Comparison of ENCODE assay signal across 1 cellular context in the genomic region with DNA sequence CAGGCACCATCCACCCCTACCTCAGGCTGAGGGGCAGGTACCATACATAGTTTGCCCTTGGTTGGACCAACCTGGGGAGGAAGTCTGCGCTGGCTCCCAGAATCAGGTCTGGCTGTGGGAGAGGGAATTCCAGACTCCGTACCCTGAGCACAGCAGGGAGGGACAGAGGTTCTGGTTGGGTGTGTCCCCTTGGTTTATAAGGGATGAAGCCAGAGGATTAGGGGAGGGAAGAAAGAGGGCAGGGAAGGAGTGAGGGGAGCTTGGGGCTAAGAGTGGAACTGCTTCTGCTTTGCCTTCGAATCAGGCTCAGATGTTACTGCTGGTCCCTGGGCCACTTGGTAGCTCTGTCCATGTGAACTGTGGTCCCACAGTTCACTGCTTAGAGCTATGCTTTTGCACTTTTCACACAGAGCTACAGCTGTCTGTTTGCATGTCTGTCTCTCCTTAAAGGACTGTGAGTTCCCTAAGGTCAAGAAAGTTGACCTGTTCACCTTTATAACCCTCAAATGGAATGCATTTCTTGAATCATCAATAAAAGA.
A peak's percentile ranks its signal among the peaks of the same experiment; 100 is the strongest.
TF ChIP-seq lines count a peak whose summit lies in the region.

No MANE protein-coding gene starts in this region.

TF ChIP-seq in HepG2, 621 proteins besides CTCF, POLR2A, EP300 and RAD21 (continued from another document):
- TF ChIP-seq ZBTB49 (CRISPR knock-in tag; IDR thresholded peaks at IDR 0.05; ENCODE audit: borderline replicate concordance) (no peak), TARDBP (CRISPR knock-in tag; IDR thresholded peaks at IDR 0.05) (no peak), TMF1 (CRISPR knock-in tag; IDR thresholded peaks at IDR 0.05; ENCODE audit: low read depth) (no peak), ZSCAN30 (CRISPR knock-in tag; IDR thresholded peaks at IDR 0.05) (no peak), ZNF12 (CRISPR knock-in tag; IDR thresholded peaks at IDR 0.05) (no peak), SALL1 (CRISPR knock-in tag; IDR thresholded peaks at IDR 0.05) (no peak), ZNF331 (CRISPR knock-in tag; IDR thresholded peaks at IDR 0.05) (no peak), HBP1 (CRISPR knock-in tag; IDR thresholded peaks at IDR 0.05; ENCODE audit: low read depth) (no peak), NCOA2 (CRISPR knock-in tag; IDR thresholded peaks at IDR 0.05) (no peak), ZNF746 (CRISPR knock-in tag; IDR thresholded peaks at IDR 0.05) (no peak), KDM4B (CRISPR knock-in tag; IDR thresholded peaks at IDR 0.05) (no peak), SP1 (IDR thresholded peaks at IDR 0.05) (no peak), SP1 (CRISPR knock-in tag; IDR thresholded peaks at IDR 0.05) (no peak), ZNF766 (CRISPR knock-in tag; IDR thresholded peaks at IDR 0.05; ENCODE audit: borderline replicate concordance) (no peak), ZNF124 (CRISPR knock-in tag; IDR thresholded peaks at IDR 0.05) (no peak), HMG20B (CRISPR knock-in tag; conservative IDR thresholded peaks at IDR 0.05) (no peak), KAT8 (CRISPR knock-in tag; IDR thresholded peaks at IDR 0.05) (no peak), ZNF292 (CRISPR knock-in tag; IDR thresholded peaks at IDR 0.05; ENCODE audit: borderline replicate concordance, low read depth) (peak; percentile 5; the same call in 1 of the 2 replicates), PHF8 (CRISPR knock-in tag; IDR thresholded peaks at IDR 0.05) (no peak), NFE2 (CRISPR knock-in tag; IDR thresholded peaks at IDR 0.05) (no peak), RBM39 (IDR thresholded peaks at IDR 0.05; ENCODE audit: low read depth, low read length, poor library complexity, severe bottlenecking) (no peak)
- TF ChIP-seq, protein P1, sequence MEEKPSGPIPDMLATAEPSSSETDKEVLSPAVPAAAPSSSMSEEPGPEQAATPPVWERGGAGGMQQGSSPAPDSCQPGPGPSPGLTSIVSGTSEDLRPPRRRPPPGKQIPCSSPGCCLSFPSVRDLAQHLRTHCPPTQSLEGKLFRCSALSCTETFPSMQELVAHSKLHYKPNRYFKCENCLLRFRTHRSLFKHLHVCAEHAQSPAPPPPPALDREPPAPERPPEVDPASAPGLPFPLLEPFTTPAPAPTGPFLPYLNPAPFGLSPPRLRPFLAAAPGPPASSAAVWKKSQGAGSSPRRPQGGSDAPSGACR (CRISPR knock-in tag; IDR thresholded peaks at IDR 0.05), result no peak
- TF ChIP-seq, protein P2, sequence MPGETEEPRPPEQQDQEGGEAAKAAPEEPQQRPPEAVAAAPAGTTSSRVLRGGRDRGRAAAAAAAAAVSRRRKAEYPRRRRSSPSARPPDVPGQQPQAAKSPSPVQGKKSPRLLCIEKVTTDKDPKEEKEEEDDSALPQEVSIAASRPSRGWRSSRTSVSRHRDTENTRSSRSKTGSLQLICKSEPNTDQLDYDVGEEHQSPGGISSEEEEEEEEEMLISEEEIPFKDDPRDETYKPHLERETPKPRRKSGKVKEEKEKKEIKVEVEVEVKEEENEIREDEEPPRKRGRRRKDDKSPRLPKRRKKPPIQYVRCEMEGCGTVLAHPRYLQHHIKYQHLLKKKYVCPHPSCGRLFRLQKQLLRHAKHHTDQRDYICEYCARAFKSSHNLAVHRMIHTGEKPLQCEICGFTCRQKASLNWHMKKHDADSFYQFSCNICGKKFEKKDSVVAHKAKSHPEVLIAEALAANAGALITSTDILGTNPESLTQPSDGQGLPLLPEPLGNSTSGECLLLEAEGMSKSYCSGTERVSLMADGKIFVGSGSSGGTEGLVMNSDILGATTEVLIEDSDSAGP (CRISPR knock-in tag; IDR thresholded peaks at IDR 0.05; ENCODE audit: borderline replicate concordance), result 0 out of 2 replicates have a peak, but pooled peaks have one; percentile 12
- TF ChIP-seq, protein P3, sequence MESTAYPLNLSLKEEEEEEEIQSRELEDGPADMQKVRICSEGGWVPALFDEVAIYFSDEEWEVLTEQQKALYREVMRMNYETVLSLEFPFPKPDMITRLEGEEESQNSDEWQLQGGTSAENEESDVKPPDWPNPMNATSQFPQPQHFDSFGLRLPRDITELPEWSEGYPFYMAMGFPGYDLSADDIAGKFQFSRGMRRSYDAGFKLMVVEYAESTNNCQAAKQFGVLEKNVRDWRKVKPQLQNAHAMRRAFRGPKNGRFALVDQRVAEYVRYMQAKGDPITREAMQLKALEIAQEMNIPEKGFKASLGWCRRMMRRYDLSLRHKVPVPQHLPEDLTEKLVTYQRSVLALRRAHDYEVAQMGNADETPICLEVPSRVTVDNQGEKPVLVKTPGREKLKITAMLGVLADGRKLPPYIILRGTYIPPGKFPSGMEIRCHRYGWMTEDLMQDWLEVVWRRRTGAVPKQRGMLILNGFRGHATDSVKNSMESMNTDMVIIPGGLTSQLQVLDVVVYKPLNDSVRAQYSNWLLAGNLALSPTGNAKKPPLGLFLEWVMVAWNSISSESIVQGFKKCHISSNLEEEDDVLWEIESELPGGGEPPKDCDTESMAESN (CRISPR knock-in tag; conservative IDR thresholded peaks at IDR 0.05), result 0 out of 2 replicates have a peak, but pooled peaks have one; percentile 13
